Comparison of ENCODE assay signal across 6 cellular contexts in the genomic region with DNA sequence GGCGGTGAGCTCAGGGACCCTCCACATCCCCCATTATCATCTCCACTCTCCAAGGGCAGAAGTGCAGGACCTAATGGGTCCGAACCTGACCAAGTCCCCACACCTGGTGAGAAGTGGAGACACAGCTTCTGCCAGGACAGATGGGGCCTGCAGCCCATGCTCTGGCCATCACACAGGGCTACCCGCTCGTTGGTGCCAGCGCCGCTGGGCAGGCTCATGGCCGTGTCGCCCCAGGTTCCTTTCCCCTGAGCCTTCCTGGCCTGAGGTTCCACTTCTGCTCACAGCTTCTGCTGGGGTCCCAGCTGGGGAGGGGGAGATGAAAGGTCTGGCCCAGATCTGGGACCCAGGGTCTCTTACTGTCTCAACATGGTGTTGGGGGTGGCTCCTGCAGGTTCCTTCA. TPM values are rescaled to one million over a fixed set of nuclear protein-coding genes. Genes with fewer than 3 reads are reported as not detected.
"Had no signal": no experiment of that assay in that cellular context is flagged by ENCODE, and none has a peak within 500 bp of the region (broad histone marks: within the 10 kb centered on the region; RNA-seq: fewer than 3 reads in every experiment).

No MANE protein-coding gene starts in this region.

- H3K27ac ChIP-seq: HL-60 had no signal

- H3K27ac Mint-ChIP-seq: IgD-negative memory B cell had no signal

- H3K4me3 Mint-ChIP-seq: IgD-negative memory B cell had no signal

- H3K36me3 Mint-ChIP-seq: IgD-negative memory B cell had no signal

- DNase-seq: IMR-90, KBM-7 had no signal

- H3K4me3 ChIP-seq: K562 had no signal

- H3K27me3 Mint-ChIP-seq: IgD-negative memory B cell had no signal

- ATAC-seq: HepG2, K562 had no signal

- H3K9me3 Mint-ChIP-seq: IgD-negative memory B cell had no signal

RNA-seq across cellular contexts. Expression of gene KCTD15, which starts 48.4 kb away (rescaled TPM):
- polyA plus RNA-seq: IgD-negative memory B cell had no signal
